In genomic region chr4:24584175-24584850, GRCh38 we compare ENCODE assay signal across 8 cellular contexts. TPM values are rescaled to one million over a fixed set of nuclear protein-coding genes. Genes with fewer than 3 reads are reported as not detected.
DNase-seq lines count a peak whose midpoint lies in the region; ATAC-seq and TF ChIP-seq lines count a peak whose summit lies in the region.

Gene DHX15 (minus strand): TSS chr4:24584554. CDS start chr4:24584393, 161 bp downstream.

- H3K9me3 Mint-ChIP-seq in nephron progenitor cell = peaks cover 32% of the 10 kb centered on the region
- H3K9me3 Mint-ChIP-seq in stimulated activated naive CD8-positive, alpha-beta T cell treated with anti-CD3 and anti-CD28 coated beads, Interleukin-15, amount 100 ng/mL, for 72 hours = no peaks in the 10 kb centered on the region

- H3K4me3 ChIP-seq in HAP-1 (peak within 1 kb of the TSS; percentile 77), MM.1S (ENCODE audit: low read length) (peak within 1 kb of the TSS; percentile 88)

- peak within 1 kb of the TSS; percentile 100 for H3K27ac Mint-ChIP-seq in nephron progenitor cell
- peak within 1 kb of the TSS; percentile 100 for H3K27ac Mint-ChIP-seq in stimulated activated naive CD8-positive, alpha-beta T cell treated with anti-CD3 and anti-CD28 coated beads, Interleukin-15, amount 100 ng/mL, for 72 hours

- H3K4me1 ChIP-seq in HAP-1 (peaks cover 12% of the 10 kb centered on the region), MM.1S (ENCODE audit: low read length) (peaks cover 43% of the 10 kb centered on the region)

- H3K36me3 Mint-ChIP-seq in nephron progenitor cell (ENCODE audit: low read depth) = peaks cover 34% of the 10 kb centered on the region

- in situ Hi-C loops in G401 (cut with HindIII; ENCODE audit: low sequenced_read_pairs) (no loop called here), HAP-1 (cut with MboI; ENCODE audit: low sequenced_read_pairs) (loop anchor here (5.0 kb wide), 1 partner anchor 78 kb away; no protein-coding TSS in a partner anchor)

- H3K4me3 Mint-ChIP-seq in nephron progenitor cell = peak within 1 kb of the TSS; percentile 98
- peak within 1 kb of the TSS; percentile 99 for H3K4me3 Mint-ChIP-seq in stimulated activated naive CD8-positive, alpha-beta T cell treated with anti-CD3 and anti-CD28 coated beads, Interleukin-15, amount 100 ng/mL, for 72 hours

- DNase-seq in G401 (ENCODE audit: low spot score) (peak; percentile 98), HAP-1 (ENCODE audit: low spot score in 2 of 2) (peak; percentile 94 to 95), MM.1S (peak; percentile 97), SIG-M5 (lab: John Stamatoyannopoulos, UW) (peak; percentile 89), activated gamma-delta T cell treated with Interleukin-2 at 50 U/mL for 16 hours (peak; percentile 90), fibroblast of the conjunctiva (ENCODE audit: low read depth) (peak; percentile 95), nephron progenitor cell (peak; percentile 89)
- DNase-seq in stimulated activated naive CD8-positive, alpha-beta T cell treated with anti-CD3 and anti-CD28 coated beads, Interleukin-15, amount 100 ng/mL, for 72 hours = peak; percentile 89 to 92

- peaks cover 9% of the 10 kb centered on the region for H3K27me3 Mint-ChIP-seq in nephron progenitor cell (ENCODE audit: low read depth, poor library complexity)
- H3K27me3 Mint-ChIP-seq in stimulated activated naive CD8-positive, alpha-beta T cell treated with anti-CD3 and anti-CD28 coated beads, Interleukin-15, amount 100 ng/mL, for 72 hours = no peaks in the 10 kb centered on the region

- peak within 1 kb of the TSS; percentile 99 for H3K9ac ChIP-seq in MM.1S (ENCODE audit: low read length)

- peaks cover 30% of the 10 kb centered on the region for H3F3A ChIP-seq in MM.1S (ENCODE audit: insufficient read depth, low read length)

- ATAC-seq in stimulated activated naive CD8-positive, alpha-beta T cell treated with anti-CD3 and anti-CD28 coated beads, Interleukin-15, amount 100 ng/mL, for 72 hours = peak; percentile 94

- peak within 1 kb of the TSS; percentile 92 for H3K4me2 ChIP-seq in MM.1S (ENCODE audit: low read depth, low read length)

- H3K79me2 ChIP-seq in MM.1S (ENCODE audit: low read length) = peaks cover 51% of the 10 kb centered on the region

- H2AFZ ChIP-seq in MM.1S (ENCODE audit: low read length) = peak within 1 kb of the TSS; percentile 64

- no peak for TF ChIP-seq CTCF in MM.1S (IDR thresholded peaks at IDR 0.05; ENCODE audit: low read length)
- TF ChIP-seq CTCF in nephron progenitor cell (IDR thresholded peaks at IDR 0.05) = no peak

- H3K9me2 ChIP-seq in MM.1S (replicated peaks; ENCODE audit: insufficient read depth, low read length) = no peaks in the 10 kb centered on the region

- H3K4me1 Mint-ChIP-seq in nephron progenitor cell = peaks cover 24% of the 10 kb centered on the region
- H3K4me1 Mint-ChIP-seq in stimulated activated naive CD8-positive, alpha-beta T cell treated with anti-CD3 and anti-CD28 coated beads, Interleukin-15, amount 100 ng/mL, for 72 hours = peaks cover 40% of the 10 kb centered on the region

- H3K9me3 ChIP-seq in HAP-1 = no peaks in the 10 kb centered on the region; the same call in 1 of the 2 replicates
- no peaks in the 10 kb centered on the region for H3K9me3 ChIP-seq in MM.1S (replicated peaks; ENCODE audit: insufficient read depth, low read length)

- H3K36me3 ChIP-seq in HAP-1 (replicated peaks) (peaks cover 36% of the 10 kb centered on the region), MM.1S (replicated peaks; ENCODE audit: insufficient read depth, low read length) (peaks cover 5% of the 10 kb centered on the region; the same call in 1 of the 2 replicates)

- peak within 1 kb of the TSS; percentile 73 for H3K27ac ChIP-seq in MM.1S (ENCODE audit: low read length)

- H4K20me1 ChIP-seq in MM.1S (ENCODE audit: insufficient read depth, low read length) = peaks cover 38% of the 10 kb centered on the region

- H3K27me3 ChIP-seq in HAP-1 (ENCODE audit: low read depth) (no peaks in the 10 kb centered on the region), MM.1S (replicated peaks; ENCODE audit: insufficient read depth, low read length) (no peaks in the 10 kb centered on the region)

RNA-seq across cellular contexts. Expression of gene DHX15, which starts in this region (rescaled TPM):
- 222 and 251 TPM in 2 replicates for total RNA-seq in G401 (2014; rRNA removed; shearing (Covaris generic))

Comparison
In these comparisons a context has a peak if more than half of its experiments do, and no peak if none do; other contexts are left out.
1. Peak in every context shown above with its lines: DNase-seq, ATAC-seq, H3K4me3 ChIP-seq and H3K27ac ChIP-seq.